Comparison of ENCODE assay signal across 13 cellular contexts in genomic region chr6:53333439-53334408, GRCh38. TPM values are rescaled to one million over a fixed set of nuclear protein-coding genes. Genes with fewer than 3 reads are reported as not detected.
A peak's percentile ranks its signal among the peaks of the same experiment; 100 is the strongest.
DNase-seq lines count a peak whose midpoint lies in the region; ATAC-seq and TF ChIP-seq lines count a peak whose summit lies in the region.
"Had no signal": no experiment of that assay in that cellular context is flagged by ENCODE, and none has a peak within 500 bp of the region (broad histone marks: within the 10 kb centered on the region; RNA-seq: fewer than 3 reads in every experiment).

No MANE protein-coding gene starts in this region.

- no peak for TF ChIP-seq CTCF in activated B cell treated with CpG ODN at 0.5 μM for 24 hours (IDR thresholded peaks at IDR 0.05)

- DNase-seq in CD8-positive, alpha-beta memory T cell: no peak
- no peak for DNase-seq in activated B cell treated with CpG ODN at 0.5 μM for 24 hours
- peak; percentile 65 for DNase-seq in foreskin melanocyte
- DNase-seq in hippocampal formation (lab: John Stamatoyannopoulos, UW): no peak
- no peak for DNase-seq in AG08396 (ENCODE audit: low spot score)
- DNase-seq in stimulated activated CD4-positive, alpha-beta T cell treated with anti-CD3 and anti-CD28 coated beads, Interleukin-4, amount 100 ng/mL, for 4 hours: no peak
- DNase-seq in NCI-H2029 treated with DMSO at 0.1 percent for 48 hours (lab: John Stamatoyannopoulos, UW): no peak
- DNase-seq: activated CD4-positive, alpha-beta T cell treated with anti-CD3 and anti-CD28 coated beads for 48 hours; C1 segment of cervical spinal cord; NCI-H1105; PC-9 had no signal

- H3K4me1 ChIP-seq in BLaER1: peaks cover 50% of the 10 kb centered on the region
- peaks cover 77% of the 10 kb centered on the region for H3K4me1 ChIP-seq in CD8-positive, alpha-beta memory T cell (ENCODE audit: insufficient read depth, low read length)

- H3K4me1 Mint-ChIP-seq in CD8-positive, alpha-beta memory T cell: peaks cover 86 to 93% (median 86%) of the 10 kb centered on the region in 3 donors
- peaks cover 83% of the 10 kb centered on the region for H3K4me1 Mint-ChIP-seq in activated B cell treated with CpG ODN at 0.5 μM for 24 hours

- peaks cover 0 to 2% (median 0%) of the 10 kb centered on the region in 5 donors for H3K9me3 Mint-ChIP-seq in CD8-positive, alpha-beta memory T cell
- no peaks in the 10 kb centered on the region for H3K9me3 Mint-ChIP-seq in activated B cell treated with CpG ODN at 0.5 μM for 24 hours

- H3K27me3 ChIP-seq in BLaER1: no peaks in the 10 kb centered on the region
- H3K27me3 ChIP-seq in CD8-positive, alpha-beta memory T cell (ENCODE audit: insufficient read depth, low read length, poor library complexity, severe bottlenecking): no peaks in the 10 kb centered on the region
- H3K27me3 ChIP-seq: vagina had no signal

- no peak overlapping the region for H3K9ac ChIP-seq in BLaER1

- no peak for ATAC-seq in activated B cell treated with CpG ODN at 0.5 μM for 24 hours (ENCODE audit: low read depth)

- peak overlapping the region; percentile 88 to 100 (median 99) for H3K27ac Mint-ChIP-seq in CD8-positive, alpha-beta memory T cell
- H3K27ac Mint-ChIP-seq in activated B cell treated with CpG ODN at 0.5 μM for 24 hours: peak overlapping the region; percentile 87

- H3K27me3 Mint-ChIP-seq in CD8-positive, alpha-beta memory T cell: no peaks in the 10 kb centered on the region
- no peaks in the 10 kb centered on the region for H3K27me3 Mint-ChIP-seq in activated B cell treated with CpG ODN at 0.5 μM for 24 hours

- CTCF ChIA-PET in CD8-positive, alpha-beta memory T cell (lab: Charles Lee): no interaction called here
- CTCF ChIA-PET in activated B cell treated with CpG ODN at 0.5 μM for 24 hours (lab: Charles Lee): no interaction called here

- peaks cover 0 to 25% (median 7%) of the 10 kb centered on the region in 3 donors for H3K36me3 Mint-ChIP-seq in CD8-positive, alpha-beta memory T cell
- peaks cover 42% of the 10 kb centered on the region for H3K36me3 Mint-ChIP-seq in activated B cell treated with CpG ODN at 0.5 μM for 24 hours (ENCODE audit: low read depth)

- intact Hi-C loops in activated B cell treated with CpG ODN at 0.5 μM for 24 hours (cut with micrococcal nuclease): loop anchor here (1.0 to 5.0 kb wide), 3 partner anchors 12 to 496 kb away; no protein-coding TSS in a partner anchor

- H4K20me1 ChIP-seq in BLaER1: peaks cover 99% of the 10 kb centered on the region

- H3K4me3 Mint-ChIP-seq in CD8-positive, alpha-beta memory T cell: peak overlapping the region; percentile 52 to 87 (median 79)
- H3K4me3 Mint-ChIP-seq in activated B cell treated with CpG ODN at 0.5 μM for 24 hours: peak overlapping the region; percentile 67

- peak overlapping the region; percentile 79; the same call in 1 of the 2 replicates for H3K4me2 ChIP-seq in BLaER1
- H3K4me2 ChIP-seq: PC-9 had no signal

- POLR2A ChIA-PET in CD8-positive, alpha-beta memory T cell (lab: Charles Lee): no interaction called here
- POLR2A ChIA-PET in activated B cell treated with CpG ODN at 0.5 μM for 24 hours (lab: Charles Lee): no interaction called here

- peaks cover 62% of the 10 kb centered on the region for H3K36me3 ChIP-seq in BLaER1
- no peaks in the 10 kb centered on the region for H3K36me3 ChIP-seq in CD8-positive, alpha-beta memory T cell (ENCODE audit: insufficient read depth, low read length)
- H3K36me3 ChIP-seq: vagina had no signal

- no peak overlapping the region for H3K27ac ChIP-seq in BLaER1
- peak overlapping the region; percentile 2 for H3K27ac ChIP-seq in CD8-positive, alpha-beta memory T cell (ENCODE audit: low read depth, low read length)
- H3K27ac ChIP-seq: PC-9, vagina had no signal

- H3K4me3 ChIP-seq in BLaER1: no peak overlapping the region
- H3K4me3 ChIP-seq in CD8-positive, alpha-beta memory T cell (ENCODE audit: low read length): peak overlapping the region; percentile 7
- H3K4me3 ChIP-seq: PC-9, vagina had no signal

- peaks cover 15% of the 10 kb centered on the region; the same call in 1 of the 2 replicates for H3K9me3 ChIP-seq in BLaER1
- no peaks in the 10 kb centered on the region for H3K9me3 ChIP-seq in CD8-positive, alpha-beta memory T cell (ENCODE audit: low read length)
- H3K9me3 ChIP-seq: vagina had no signal

RNA-seq across cellular contexts. Expression of gene ELOVL5, which starts 15.0 kb away (rescaled TPM):
- total RNA-seq in CD8-positive, alpha-beta memory T cell: 100 to 1,000 TPM; 117 to 124 TPM
- 96.9 TPM for polyA plus RNA-seq in CD8-positive, alpha-beta memory T cell
- 109 and 127 TPM in 2 replicates for total RNA-seq in activated B cell treated with CpG ODN at 0.5 μM for 24 hours
